Comparison of ENCODE assay signal across 8 cellular contexts in the genomic region with DNA sequence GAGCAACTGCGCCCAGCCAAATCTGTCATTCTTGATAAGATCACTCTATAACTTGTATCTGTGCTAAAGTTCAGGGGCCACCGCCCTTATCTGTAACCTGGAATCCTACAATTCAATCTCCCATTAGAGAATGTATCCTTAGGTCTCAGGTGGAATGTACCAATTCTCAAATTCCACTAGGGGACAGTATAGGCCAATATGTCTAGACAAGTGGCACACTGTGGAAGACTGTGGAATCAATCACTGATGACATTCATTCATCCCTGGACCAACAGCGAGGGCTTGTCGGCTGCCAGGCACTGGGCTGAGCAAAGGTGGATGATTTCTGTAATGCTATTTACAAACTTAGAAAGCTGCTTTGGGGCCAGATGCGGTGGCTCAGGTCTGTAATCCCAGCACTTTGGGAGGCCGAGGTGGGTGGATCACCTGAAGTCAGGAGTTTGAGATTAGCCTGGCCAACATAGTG. TPM values are rescaled to one million over a fixed set of nuclear protein-coding genes. Genes with fewer than 3 reads are reported as not detected.
A peak's percentile ranks its signal among the peaks of the same experiment; 100 is the strongest.
DNase-seq lines count a peak whose midpoint lies in the region; ATAC-seq and TF ChIP-seq lines count a peak whose summit lies in the region.

No MANE protein-coding gene starts in this region.

- no peak overlapping the region for H3K4me3 ChIP-seq in mammary epithelial cell (replicated peaks in 1 of 3; ENCODE audit: insufficient read depth in 1 of 3, low read depth in 2 of 3, low read length in 3 of 3)
- no peak overlapping the region for H3K4me3 ChIP-seq in mesenchymal stem cell (ENCODE audit: insufficient read depth in 1 of 2, low read depth in 1 of 2, low read length in 2 of 2)
- H3K4me3 ChIP-seq in aorta (ENCODE audit: low read length in 2 of 2): no peak overlapping the region

- in situ Hi-C loops in GM13977 (cut with MboI; ENCODE audit: low pct_unique_long_range_greater_than_20kb, low sequenced_read_pairs, unreplicated experiment) (loop anchor here (10.0 to 25.0 kb wide), 2 partner anchors 118 to 644 kb away; no protein-coding TSS in a partner anchor), mammary epithelial cell (cut with MboI; ENCODE audit: low sequenced_read_pairs in 2 of 2) (no loop called here)

- no peak for ATAC-seq in aorta (ENCODE audit: low FRiP score)

- H3K18ac ChIP-seq in mesenchymal stem cell (ENCODE audit: low read depth in 1 of 2, low read length in 2 of 2): no peak overlapping the region

- CTCF ChIA-PET in mammary epithelial cell (lab: Charles Lee; ENCODE audit: low non-redundant PET): no interaction called here

- no peak overlapping the region for H3K23ac ChIP-seq in mesenchymal stem cell (ENCODE audit: low read length in 2 of 2)

- H3K4ac ChIP-seq in mesenchymal stem cell (ENCODE audit: low read depth in 1 of 2, low read length in 2 of 2): no peak overlapping the region

- H2AK5ac ChIP-seq in mesenchymal stem cell (ENCODE audit: low read length, severe bottlenecking): no peak overlapping the region

- intact Hi-C loops in mammary epithelial cell (cut with micrococcal nuclease) (loop anchor here (1.0 kb wide), 1 partner anchor 124 kb away; no protein-coding TSS in a partner anchor), aorta (cut with DNase I) (no loop called here)

- H3K9ac ChIP-seq in mammary epithelial cell (ENCODE audit: insufficient read depth, low read length) (no peak overlapping the region), mesenchymal stem cell (ENCODE audit: low read length) (no peak overlapping the region)

- H3K9me3 ChIP-seq in mammary epithelial cell (replicated peaks; ENCODE audit: insufficient read depth, low read length): no peaks in the 10 kb centered on the region
- no peaks in the 10 kb centered on the region for H3K9me3 ChIP-seq in mesenchymal stem cell (ENCODE audit: control insufficient read depth, low read length)
- no peaks in the 10 kb centered on the region for H3K9me3 ChIP-seq in aorta (ENCODE audit: control insufficient read depth, low read length)

- TF ChIP-seq CTCF in GM13977 (IDR thresholded peaks at IDR 0.05; ENCODE audit: extremely low read depth, insufficient read depth, missing control alignments) (peak; percentile 59), mammary epithelial cell (conservative IDR thresholded peaks at IDR 0.05 in 1 of 2, IDR thresholded peaks at IDR 0.05 in 1 of 2; ENCODE audit: extremely low read depth in 1 of 2, insufficient read depth in 1 of 2, low read depth in 1 of 2, low read length in 2 of 2) (peak; percentile 93 to 94)

- H2BK15ac ChIP-seq in mesenchymal stem cell (ENCODE audit: low read depth, poor library complexity, severe bottlenecking): no peak overlapping the region

- H3K27me3 ChIP-seq in mammary epithelial cell (ENCODE audit: insufficient read depth, low read length): no peaks in the 10 kb centered on the region
- H3K27me3 ChIP-seq in mesenchymal stem cell (ENCODE audit: control insufficient read depth in 1 of 2, insufficient read depth in 1 of 2, low read length in 2 of 2): no peaks in the 10 kb centered on the region
- H3K27me3 ChIP-seq in aorta (ENCODE audit: control insufficient read depth in 1 of 2, insufficient read depth in 2 of 2, low read length in 1 of 2): no peaks in the 10 kb centered on the region

- H3K14ac ChIP-seq in mesenchymal stem cell (ENCODE audit: low read length in 2 of 2): no peak overlapping the region

- dilution Hi-C loops in mammary epithelial cell (cut with HindIII; ENCODE audit: low sequenced_read_pairs): loop anchor here (25.0 kb wide), 1 partner anchor 106 kb away; no protein-coding TSS in a partner anchor

- H4K91ac ChIP-seq in mesenchymal stem cell (ENCODE audit: low read length): no peak overlapping the region

- no peaks in the 10 kb centered on the region for H3K36me3 ChIP-seq in mammary epithelial cell (ENCODE audit: insufficient read depth, low read length)
- peaks cover 0 to 3% of the 10 kb centered on the region in 2 experiments for H3K36me3 ChIP-seq in mesenchymal stem cell (ENCODE audit: control insufficient read depth in 1 of 2, insufficient read depth in 2 of 2, low read depth in 1 of 2, low read length in 2 of 2)
- H3K36me3 ChIP-seq in aorta (ENCODE audit: control insufficient read depth in 1 of 2, insufficient read depth in 2 of 2, low read length in 1 of 2): no peaks in the 10 kb centered on the region

- no TSS peak for BruUV-seq in mammary epithelial cell (replicated peaks; lab: Mats Ljungman, UMichigan)

- no peaks in the 10 kb centered on the region for H3K79me1 ChIP-seq in mesenchymal stem cell (replicated peaks; ENCODE audit: low read length, poor library complexity, severe bottlenecking)

- H3K27ac ChIP-seq in mammary epithelial cell (ENCODE audit: insufficient read depth, low read depth, low read length) (no peak overlapping the region), mesenchymal stem cell (ENCODE audit: low read length, poor library complexity, severe bottlenecking) (no peak overlapping the region), aorta (ENCODE audit: low read depth in 1 of 2, low read length in 2 of 2) (no peak overlapping the region)

- H4K8ac ChIP-seq in mesenchymal stem cell (ENCODE audit: low read length): no peak overlapping the region

- no peak overlapping the region for H2BK120ac ChIP-seq in mesenchymal stem cell (ENCODE audit: low read depth, low read length)

- no peak overlapping the region for H2AFZ ChIP-seq in mammary epithelial cell (ENCODE audit: low read depth, low read length)
- H2AFZ ChIP-seq in mesenchymal stem cell (ENCODE audit: low read depth, low read length): no peak overlapping the region

- 84% methylated on average over 6 of the region's 6 CpGs for WGBS in mammary epithelial cell (ENCODE audit: low coverage, missing lambda C conversion rate)
- 95% methylated on average over 5 of the region's 6 CpGs for WGBS in mesenchymal stem cell
- 94% methylated on average over 6 of the region's 6 CpGs for WGBS in aorta, 2 donors

- no peaks in the 10 kb centered on the region for H3K4me1 ChIP-seq in mammary epithelial cell (ENCODE audit: insufficient read depth, low read length)
- H3K4me1 ChIP-seq in mesenchymal stem cell (ENCODE audit: control insufficient read depth, insufficient read depth, low read depth, low read length): no peaks in the 10 kb centered on the region
- no peaks in the 10 kb centered on the region for H3K4me1 ChIP-seq in aorta (ENCODE audit: control insufficient read depth in 1 of 2, insufficient read depth in 2 of 2, low read length in 2 of 2)

- DNase-seq in CD1c-positive myeloid dendritic cell (ENCODE audit: extremely low spot score) (peak; percentile 47), GM13977 (ENCODE audit: low spot score) (peak; percentile 72), NCI-H446 treated with DMSO at 0.1 percent for 48 hours (lab: John Stamatoyannopoulos, UW) (peak; percentile 2), mammary epithelial cell (peak; percentile 41), mesenchymal stem cell (peak; percentile 20), aorta (no peak)
- no peak for DNase-seq in stimulated activated CD4-positive, alpha-beta T cell treated with anti-CD3 and anti-CD28 coated beads, Interleukin-2, amount 100 ng/mL, for 24 hours
- no peak for DNase-seq in activated CD8-positive, alpha-beta memory T cell treated with anti-CD3 and anti-CD28 coated beads, Interleukin-2, amount 50 U/mL, for 48 hours

- H4K20me1 ChIP-seq in mammary epithelial cell (ENCODE audit: insufficient read depth, low read length): no peaks in the 10 kb centered on the region

- H3K4me2 ChIP-seq in mammary epithelial cell (ENCODE audit: insufficient read depth, low read depth, low read length): no peak overlapping the region
- no peak overlapping the region for H3K4me2 ChIP-seq in mesenchymal stem cell (ENCODE audit: low read length, poor library complexity, severe bottlenecking)

- no peaks in the 10 kb centered on the region for H3K79me2 ChIP-seq in mammary epithelial cell (ENCODE audit: insufficient read depth, low read length)

- no peak overlapping the region for H2BK5ac ChIP-seq in mesenchymal stem cell (ENCODE audit: low read depth, low read length, poor library complexity, severe bottlenecking)

- no peak overlapping the region for H2BK12ac ChIP-seq in mesenchymal stem cell (ENCODE audit: low read length in 2 of 2)

RNA-seq across cellular contexts. Expression of gene MEGF9, which starts 28.7 kb away (rescaled TPM):
- total RNA-seq in mammary epithelial cell: 10 to 100 TPM; 10.9 to 31.5 TPM
- 4.8 TPM for polyA plus RNA-seq in mammary epithelial cell
- polyA minus RNA-seq in mammary epithelial cell: 9.0 TPM
- 8.8 TPM for polyA plus RNA-seq in mesenchymal stem cell (2013, experiment 1 of 2)
- polyA plus RNA-seq in mesenchymal stem cell (2013, experiment 2 of 2): 9.1 TPM
- total RNA-seq in aorta: 10 to 100 TPM; 15.7 to 21.5 TPM
- 1 to 10 TPM; 5.9 to 8.3 TPM for polyA plus RNA-seq in aorta

RNA-seq across cellular contexts. Expression of gene FBXW2, which starts 50.2 kb away (rescaled TPM):
- total RNA-seq in mammary epithelial cell: 10 to 100 TPM; 39.3 to 70.1 TPM
- 38.5 TPM for polyA plus RNA-seq in mammary epithelial cell
- polyA minus RNA-seq in mammary epithelial cell: 80.3 TPM
- 32.7 TPM for polyA plus RNA-seq in mesenchymal stem cell (2013, experiment 1 of 2)
- 31.5 TPM for polyA plus RNA-seq in mesenchymal stem cell (2013, experiment 2 of 2)
- total RNA-seq in aorta: 10 to 100 TPM; 72.1 to 74.0 TPM
- polyA plus RNA-seq in aorta: 10 to 100 TPM; 23.4 to 29.8 TPM

Comparison
In these comparisons a context has a peak if more than half of its experiments do, and no peak if none do; other contexts are left out.
1. DNase-seq: peak in CD1c-positive myeloid dendritic cell (single experiment), GM13977 (single experiment), NCI-H446 treated with DMSO at 0.1 percent for 48 hours (single experiment), mammary epithelial cell (single experiment) and mesenchymal stem cell (single experiment); none in stimulated activated CD4-positive, alpha-beta T cell treated with anti-CD3 and anti-CD28 coated beads, Interleukin-2, amount 100 ng/mL, for 24 hours (0 of 2), activated CD8-positive, alpha-beta memory T cell treated with anti-CD3 and anti-CD28 coated beads, Interleukin-2, amount 50 U/mL, for 48 hours (single experiment) and aorta (0 of 2).